Comparison of ENCODE assay signal across 8 cellular contexts in the genomic region with DNA sequence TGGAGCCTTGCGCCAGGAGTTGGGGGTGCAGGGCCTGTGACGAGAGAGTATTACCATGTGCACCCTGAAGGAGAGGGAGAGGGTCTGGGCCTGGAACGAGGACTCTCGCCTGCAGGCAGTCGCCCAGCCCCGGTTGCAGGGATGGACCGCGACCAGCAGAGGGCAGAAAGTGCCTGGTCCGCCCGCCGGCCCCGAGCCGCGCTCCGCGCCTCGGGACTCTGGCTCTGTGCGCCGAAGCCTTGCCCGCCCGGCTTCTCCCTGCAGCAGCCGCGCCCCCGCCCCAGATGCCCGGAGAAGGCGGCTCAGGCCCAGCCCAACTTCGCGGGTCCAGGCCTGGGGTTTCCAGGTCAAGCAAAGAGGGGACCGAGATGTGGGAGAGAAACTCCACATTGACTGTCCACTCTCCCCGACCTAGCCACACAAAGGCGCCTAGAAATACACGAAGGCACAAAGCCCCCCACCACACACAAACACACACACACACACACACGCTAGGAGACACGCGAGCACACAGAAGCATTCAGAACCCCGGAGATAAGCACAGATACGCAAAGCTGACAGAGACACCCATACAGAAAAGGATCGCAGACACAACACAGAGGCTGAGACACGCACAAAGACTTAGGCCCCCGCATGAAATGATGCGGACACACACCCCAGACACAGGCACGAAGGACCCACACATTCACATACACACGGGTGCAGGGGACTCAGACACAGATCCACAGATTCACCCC. TPM values are rescaled to one million over a fixed set of nuclear protein-coding genes. Genes with fewer than 3 reads are reported as not detected.
A peak's percentile ranks its signal among the peaks of the same experiment; 100 is the strongest.
DNase-seq lines count a peak whose midpoint lies in the region; ATAC-seq and TF ChIP-seq lines count a peak whose summit lies in the region.

No MANE protein-coding gene starts in this region.

- DNase-seq in NCI-H1436 (lab: John Stamatoyannopoulos, UW): peak; percentile 35
- no peak for DNase-seq in NCI-H1436 treated with DMSO at 0.1 percent for 48 hours (lab: John Stamatoyannopoulos, UW)
- peak; percentile 37 for DNase-seq in NCI-H1417 treated with DMSO at 0.1 percent for 48 hours (lab: John Stamatoyannopoulos, UW)
- peak; percentile 68 for DNase-seq in activated B cell treated with CpG ODN at 0.5 μM for 24 hours
- peak in 1 of 2 donors; percentile 76 for DNase-seq in breast epithelium (ENCODE audit: low spot score in 2 of 2)
- peak; percentile 67 for DNase-seq in iris pigment epithelial cell (ENCODE audit: low read depth)
- peak; percentile 51 to 63 for DNase-seq in stimulated activated CD4-positive, alpha-beta T cell treated with anti-CD3 and anti-CD28 coated beads, Interleukin-15, amount 100 ng/mL, for 48 hours (ENCODE audit: low read depth in 2 of 2)

- H3K36me3 Mint-ChIP-seq in activated B cell treated with CpG ODN at 0.5 μM for 24 hours (ENCODE audit: low read depth): no peaks in the 10 kb centered on the region

- no peak for TF ChIP-seq CTCF in activated B cell treated with CpG ODN at 0.5 μM for 24 hours (IDR thresholded peaks at IDR 0.05)
- peak; percentile 73 to 87 (median 81) for TF ChIP-seq CTCF in breast epithelium (IDR thresholded peaks at IDR 0.05)

- TF ChIP-seq POLR2A in breast epithelium (IDR thresholded peaks at IDR 0.05): no peak

- peak overlapping the region; percentile 70 to 93 for H3K27ac ChIP-seq in breast epithelium

- H3K27ac Mint-ChIP-seq in activated B cell treated with CpG ODN at 0.5 μM for 24 hours: no peak overlapping the region

- ATAC-seq in activated B cell treated with CpG ODN at 0.5 μM for 24 hours (ENCODE audit: low read depth) (peak; percentile 91), GM18520 (IDR thresholded peaks at IDR 0.05; ENCODE audit: unreplicated experiment) (no peak)

- no peaks in the 10 kb centered on the region for H3K9me3 Mint-ChIP-seq in activated B cell treated with CpG ODN at 0.5 μM for 24 hours

- intact Hi-C loops in activated B cell treated with CpG ODN at 0.5 μM for 24 hours (cut with micrococcal nuclease) (loop anchor here (1.0 kb wide), 3 partner anchors 12 to 170 kb away; no protein-coding TSS in a partner anchor), breast epithelium (cut with DNase I; ENCODE audit: low total_unique reads) (no loop called here)

- peak overlapping the region; percentile 24 to 84 (median 66) for H3K4me3 ChIP-seq in breast epithelium

- POLR2A ChIA-PET in activated B cell treated with CpG ODN at 0.5 μM for 24 hours (lab: Charles Lee): interaction anchor here (0.8 kb wide), 1 partner anchor 596 kb away, joined by 3 read pairs; no protein-coding TSS in a partner anchor

- no peaks in the 10 kb centered on the region for H3K36me3 ChIP-seq in breast epithelium

- no peaks in the 10 kb centered on the region for H3K9me3 ChIP-seq in breast epithelium

- H3K4me1 ChIP-seq in breast epithelium: peaks cover 0 to 11% of the 10 kb centered on the region in 2 donors

- H3K27me3 Mint-ChIP-seq in activated B cell treated with CpG ODN at 0.5 μM for 24 hours: peaks cover 59% of the 10 kb centered on the region

- CTCF ChIA-PET in activated B cell treated with CpG ODN at 0.5 μM for 24 hours (lab: Charles Lee): interaction anchor here (1.0 to 1.7 kb wide), 2 partner anchors 79 to 169 kb away, joined by 3 to 7 read pairs; no protein-coding TSS in a partner anchor

- peaks cover 4 to 22% of the 10 kb centered on the region in 2 donors for H3K27me3 ChIP-seq in breast epithelium

- peak overlapping the region; percentile 73 for H3K4me3 Mint-ChIP-seq in activated B cell treated with CpG ODN at 0.5 μM for 24 hours

- peaks cover 34% of the 10 kb centered on the region for H3K4me1 Mint-ChIP-seq in activated B cell treated with CpG ODN at 0.5 μM for 24 hours

RNA-seq across cellular contexts. Expression of a gene that starts 2.0 kb away (rescaled TPM):
- total RNA-seq in activated B cell treated with CpG ODN at 0.5 μM for 24 hours (not detected in 2 replicates), breast epithelium (10 to 100 TPM in 1 of 3 donors, 1 to 10 TPM in 1, under 1 TPM in 1; 0.16 to 20.3 (median 9.2) TPM)
